Comparison of ENCODE assay signal across 10 cellular contexts in genomic region chr18:26556573-26556972, GRCh38. TPM values are rescaled to one million over a fixed set of nuclear protein-coding genes. Genes with fewer than 3 reads are reported as not detected.
DNase-seq lines count a peak whose midpoint lies in the region; ATAC-seq and TF ChIP-seq lines count a peak whose summit lies in the region.
"Had no signal": no experiment of that assay in that cellular context is flagged by ENCODE, and none has a peak within 500 bp of the region (broad histone marks: within the 10 kb centered on the region; RNA-seq: fewer than 3 reads in every experiment).

No MANE protein-coding gene starts in this region.

- H3K4me3 ChIP-seq in esophagus muscularis mucosa (no peak overlapping the region), heart right ventricle (no peak overlapping the region)

- no peak for TF ChIP-seq EP300 in esophagus muscularis mucosa (IDR thresholded peaks at IDR 0.05)

- no peaks in the 10 kb centered on the region for H3K9me3 ChIP-seq in esophagus muscularis mucosa
- H3K9me3 ChIP-seq in heart right ventricle = no peaks in the 10 kb centered on the region
- H3K9me3 ChIP-seq: neutrophil had no signal

- H3K27ac ChIP-seq in esophagus muscularis mucosa (replicated peaks in 1 of 4) (no peak overlapping the region), heart right ventricle (no peak overlapping the region)
- H3K27ac ChIP-seq: neutrophil had no signal

- no peak for TF ChIP-seq POLR2A in esophagus muscularis mucosa (IDR thresholded peaks at IDR 0.05; ENCODE audit: low read depth)

- ATAC-seq in GM21390 (IDR thresholded peaks at IDR 0.05; ENCODE audit: unreplicated experiment) (peak; percentile 96), HG03097 (IDR thresholded peaks at IDR 0.05; ENCODE audit: low FRiP score, unreplicated experiment) (peak; percentile 65), heart right ventricle (no peak)
- ATAC-seq: CD8-positive, alpha-beta T cell had no signal

- DNase-seq in GM13977 (ENCODE audit: low spot score) (peak; percentile 42), esophagus muscularis mucosa (ENCODE audit: extremely low spot score) (peak; percentile 24), medulla oblongata (ENCODE audit: extremely low spot score) (no peak), NCI-H1436 treated with DMSO at 0.1 percent for 48 hours (lab: John Stamatoyannopoulos, UW) (no peak), DMS 273 (lab: John Stamatoyannopoulos, UW; ENCODE audit: unreplicated experiment) (no peak), heart right ventricle (no peak)
- DNase-seq: CD8-positive, alpha-beta T cell had no signal

- H3K27me3 ChIP-seq in esophagus muscularis mucosa (peaks cover 0 to 18% (median 0%) of the 10 kb centered on the region in 4 donors), heart right ventricle (peaks cover 0 to 33% (median 10%) of the 10 kb centered on the region in 7 donors)

- intact Hi-C loops in esophagus muscularis mucosa (cut with DNase I) (no loop called here), heart right ventricle (cut with DNase I) (loop anchor here in 2 of 10 donors (10.0 kb wide), 2 partner anchors 78 to 92 kb away; no protein-coding TSS in a partner anchor)

- H3K4me1 ChIP-seq in esophagus muscularis mucosa = no peaks in the 10 kb centered on the region
- peaks cover 0 to 1% (median 0%) of the 10 kb centered on the region in 9 donors for H3K4me1 ChIP-seq in heart right ventricle

- TF ChIP-seq CTCF in GM13977 (IDR thresholded peaks at IDR 0.05; ENCODE audit: extremely low read depth, insufficient read depth, missing control alignments) (no peak), esophagus muscularis mucosa (IDR thresholded peaks at IDR 0.05) (no peak), heart right ventricle (IDR thresholded peaks at IDR 0.05) (no peak)

- in situ Hi-C loops in GM13977 (cut with MboI; ENCODE audit: low pct_unique_long_range_greater_than_20kb, low sequenced_read_pairs, unreplicated experiment) = no loop called here

- 80% methylated on average over 3 of the region's 3 CpGs for WGBS in esophagus muscularis mucosa
- WGBS in heart right ventricle, 2 donors = 69 to 79% methylated on average over 3 of the region's 3 CpGs

- no peaks in the 10 kb centered on the region for H3K36me3 ChIP-seq in esophagus muscularis mucosa
- H3K36me3 ChIP-seq in heart right ventricle = no peaks in the 10 kb centered on the region
- H3K36me3 ChIP-seq: neutrophil had no signal

RNA-seq across cellular contexts. Expression of gene KCTD1, which starts 8.2 kb away (rescaled TPM):
- total RNA-seq in esophagus muscularis mucosa (10 to 100 TPM in 3 of 4 donors, 1 to 10 TPM in 1; 7.1 to 17.6 (median 12.7) TPM), heart right ventricle (10 to 100 TPM in 7 of 10 donors, 1 to 10 TPM in 3; 7.5 to 16.7 (median 11.5) TPM)
- 1 to 10 TPM; 8.1 to 8.9 TPM for polyA plus RNA-seq in heart right ventricle

Comparison
In these comparisons a context has a peak if more than half of its experiments do, and no peak if none do; other contexts are left out.
1. DNase-seq: peak in GM13977 (single experiment) and esophagus muscularis mucosa (single experiment); none in medulla oblongata (single experiment), NCI-H1436 treated with DMSO at 0.1 percent for 48 hours (single experiment), DMS 273 (single experiment) and heart right ventricle (0 of 2).
2. ATAC-seq: peak in GM21390 (single experiment) and HG03097 (single experiment); none in heart right ventricle (0 of 8).